8 cellular contexts compared by ENCODE assay signal in genomic region chr16:25256821-25257503, GRCh38. TPM values are rescaled to one million over a fixed set of nuclear protein-coding genes. Genes with fewer than 3 reads are reported as not detected.
DNase-seq lines count a peak whose midpoint lies in the region; ATAC-seq and TF ChIP-seq lines count a peak whose summit lies in the region.

No MANE protein-coding gene starts in this region.

- no peak for TF ChIP-seq POLR2A in HCT116 (IDR thresholded peaks at IDR 0.05; ENCODE audit: borderline replicate concordance, extremely low read depth, insufficient read depth, insufficient read length)

- peak overlapping the region; percentile 89 for H3K4me3 Mint-ChIP-seq in type B pancreatic cell

- peak overlapping the region; percentile 100 for H3K4me2 ChIP-seq in HCT116 (ENCODE audit: low read length)

- peak overlapping the region; percentile 98 for H3K4me3 ChIP-seq in HCT116 (replicated peaks in 1 of 2; ENCODE audit: low read depth in 1 of 2, low read length in 2 of 2)
- H3K4me3 ChIP-seq in NT2/D1 (ENCODE audit: insufficient read length, low read depth), result peak overlapping the region; percentile 82
- H3K4me3 ChIP-seq in cardiac fibroblast (replicated peaks in 1 of 2; ENCODE audit: low read depth in 2 of 2, low read length in 2 of 2), result peak overlapping the region; percentile 62 to 83

- CTCF ChIA-PET in HCT116 (lab: Charles Lee), result no interaction called here

- H3K27me3 ChIP-seq in HCT116 (ENCODE audit: insufficient read depth, low read length) (no peaks in the 10 kb centered on the region), NT2/D1 (ENCODE audit: insufficient read depth, insufficient read length) (no peaks in the 10 kb centered on the region)

- DNase-seq in NCI-H1092 treated with DMSO at 0.1 percent for 48 hours (lab: John Stamatoyannopoulos, UW) (peak; percentile 58), NCI-H1092 (lab: John Stamatoyannopoulos, UW) (no peak), HCT116 (ENCODE audit: low read depth, low spot score) (no peak), NT2/D1 (ENCODE audit: low read depth, low spot score) (no peak), cardiac fibroblast (ENCODE audit: low read depth in 2 of 2) (peak in 1 of 2 donors; percentile 27), lung microvascular endothelial cell (ENCODE audit: low read depth in 2 of 2) (peak; percentile 7 to 18), type B pancreatic cell (ENCODE audit: extremely low spot score, unreplicated experiment) (no peak), ecto neural progenitor cell (ENCODE audit: low spot score) (no peak)

- H3K36me3 ChIP-seq in HCT116 (ENCODE audit: control insufficient read depth in 1 of 2, insufficient read depth in 2 of 2, low read length in 2 of 2) (peaks cover 10 to 18% of the 10 kb centered on the region in 2 experiments; a peak in 3 of 4 replicates), NT2/D1 (ENCODE audit: insufficient read depth, insufficient read length, low read length) (peaks cover 45% of the 10 kb centered on the region)

- peaks cover 53% of the 10 kb centered on the region for H3K79me2 ChIP-seq in HCT116 (ENCODE audit: insufficient read depth, low read length)

- H3K9me3 Mint-ChIP-seq in type B pancreatic cell, result no peaks in the 10 kb centered on the region

- H3K27ac ChIP-seq in HCT116 (ENCODE audit: low read depth, low read length), result peak overlapping the region; percentile 99

- H3K9ac ChIP-seq in HCT116 (ENCODE audit: low read length), result peak overlapping the region; percentile 96
- H3K9ac ChIP-seq in NT2/D1 (ENCODE audit: insufficient read length, low read depth), result peak overlapping the region; percentile 97

- TSS peak; percentile 88 for BruUV-seq in HCT116 (replicated peaks; lab: Mats Ljungman, UMichigan)

- RAD21 ChIA-PET in HCT116 (lab: Charles Lee; ENCODE audit: low non-redundant PET in 1 of 2, low total read pairs in 2 of 2, uncharacterized antibody in 2 of 2, unreplicated experiment in 2 of 2), result no interaction called here

- peaks cover 3% of the 10 kb centered on the region; the same call in 1 of the 2 replicates for H4K20me1 ChIP-seq in HCT116 (ENCODE audit: insufficient read depth)

- H3K27ac Mint-ChIP-seq in type B pancreatic cell, result peak overlapping the region; percentile 91

- TF ChIP-seq CTCF in HCT116 (IDR thresholded peaks at IDR 0.05 in 2 of 3, conservative IDR thresholded peaks at IDR 0.05 in 1 of 3; ENCODE audit: borderline replicate concordance in 1 of 3, insufficient read depth in 1 of 3, low read depth in 2 of 3, low read length in 2 of 3), result no peak; a peak in 1 of 6 replicates
- TF ChIP-seq CTCF in cardiac fibroblast (IDR thresholded peaks at IDR 0.05; ENCODE audit: low read depth, low read length), result peak; percentile 9
- TF ChIP-seq CTCF in type B pancreatic cell (conservative IDR thresholded peaks at IDR 0.05), result peak; percentile 61

- ATAC-seq in HCT116, result peak; percentile 1

- H2AFZ ChIP-seq in HCT116 (ENCODE audit: low read depth, low read length, poor library complexity, severe bottlenecking), result no peak overlapping the region

- POLR2A ChIA-PET in HCT116 (lab: Charles Lee), result interaction anchor here (0.6 to 0.7 kb wide), 2 partner anchors 38 to 650 kb away, joined by 3 to 4 read pairs; no protein-coding TSS in a partner anchor

- no peak for TF ChIP-seq RAD21 in HCT116 (IDR thresholded peaks at IDR 0.05; ENCODE audit: low read depth)

- peaks cover 16% of the 10 kb centered on the region for H3K36me3 Mint-ChIP-seq in type B pancreatic cell

- intact Hi-C loops in HCT116 (cut with micrococcal nuclease), result loop anchor here (10.0 kb wide), 1 partner anchor 202 kb away; no protein-coding TSS in a partner anchor

- peaks cover 11 to 25% of the 10 kb centered on the region in 2 experiments; a peak in 3 of 4 replicates for H3K4me1 ChIP-seq in HCT116 (ENCODE audit: control insufficient read depth in 1 of 2, insufficient read depth in 2 of 2, low read length in 2 of 2)
- peaks cover 2% of the 10 kb centered on the region for H3K4me1 ChIP-seq in NT2/D1 (ENCODE audit: insufficient read depth, insufficient read length)

- H3K27me3 Mint-ChIP-seq in type B pancreatic cell, result no peaks in the 10 kb centered on the region

- H3K9me2 ChIP-seq in HCT116 (ENCODE audit: insufficient read depth), result no peaks in the 10 kb centered on the region

- no peaks in the 10 kb centered on the region for H3K9me3 ChIP-seq in HCT116 (ENCODE audit: control insufficient read depth in 1 of 2, insufficient read depth in 1 of 2, low read depth in 1 of 2, low read length in 2 of 2)
- no peaks in the 10 kb centered on the region for H3K9me3 ChIP-seq in NT2/D1 (ENCODE audit: insufficient read depth, low read length)

- peaks cover 33% of the 10 kb centered on the region for H3K4me1 Mint-ChIP-seq in type B pancreatic cell (ENCODE audit: unreplicated experiment)

TF ChIP-seq in HCT116, 20 proteins besides CTCF, POLR2A, EP300 and RAD21:
- TF ChIP-seq EGR1 (IDR thresholded peaks at IDR 0.05; ENCODE audit: low read depth) (peak; percentile 76), JUND (IDR thresholded peaks at IDR 0.05) (no peak), TCF7L2 (IDR thresholded peaks at IDR 0.05; ENCODE audit: borderline replicate concordance, extremely low read depth, insufficient read depth, insufficient read length) (no peak), SRF (IDR thresholded peaks at IDR 0.05; ENCODE audit: low read depth) (no peak), MAX (IDR thresholded peaks at IDR 0.05) (no peak), ELF1 (IDR thresholded peaks at IDR 0.05; ENCODE audit: borderline replicate concordance, low read depth) (no peak)

RNA-seq across cellular contexts. Expression of gene ZKSCAN2, which starts 0.7 kb away (rescaled TPM):
- total RNA-seq in HCT116 (2021; ENCODE audit: unreplicated experiment) (12.3 TPM), lung microvascular endothelial cell (2.2 and 2.8 TPM in 2 replicates), type B pancreatic cell (ENCODE audit: low replicate concordance) (9.4 and 16.9 TPM in 2 replicates)
- polyA plus RNA-seq in HCT116 (2012), result 3.7 and 5.5 TPM in 2 replicates

RNA-seq across cellular contexts. Expression of gene AQP8, which starts 40.2 kb away (rescaled TPM):
- total RNA-seq in HCT116 (2021; ENCODE audit: unreplicated experiment) (not detected), lung microvascular endothelial cell (not detected in 2 replicates), type B pancreatic cell (ENCODE audit: low replicate concordance) (0.95 TPM in 1 of 2 replicates, not detected in the other)
- 0.11 TPM in 1 of 2 replicates, not detected in the other for polyA plus RNA-seq in HCT116 (2012)

Comparison
In these comparisons a context has a peak if more than half of its experiments do, and no peak if none do; other contexts are left out.
1. DNase-seq: peak in NCI-H1092 treated with DMSO at 0.1 percent for 48 hours (single experiment) and lung microvascular endothelial cell (2 of 2); none in NCI-H1092 (single experiment), HCT116 (single experiment), NT2/D1 (single experiment), type B pancreatic cell (single experiment) and ecto neural progenitor cell (single experiment).
2. CTCF ChIP-seq: peak in cardiac fibroblast (single experiment) and type B pancreatic cell (single experiment); none in HCT116 (0 of 3).
3. Peak in every context shown above with its lines, with median percentiles within 50 percentile points of each other: H3K4me3 ChIP-seq.